Comparison of ENCODE assay signal across 20 cellular contexts in genomic region chr7:85508642-85509429, GRCh38.
DNase-seq lines count a peak whose midpoint lies in the region; ATAC-seq, FAIRE-seq and TF ChIP-seq lines count a peak whose summit lies in the region.
"Had no signal": no experiment of that assay in that cellular context is flagged by ENCODE, and none has a peak within 500 bp of the region (broad histone marks: within the 10 kb centered on the region; RNA-seq: fewer than 3 reads in every experiment).

No MANE protein-coding gene starts in this region.

- DNase-seq in AG10803 (ENCODE audit: low read depth) (peak; percentile 96), HS-5 (ENCODE audit: low read depth) (peak; percentile 53), bronchial epithelial cell (ENCODE audit: low read depth) (peak; percentile 55), iris pigment epithelial cell (ENCODE audit: low read depth) (peak; percentile 98), Karpas-422 (no peak)
- no peak for DNase-seq in activated naive CD4-positive, alpha-beta T cell treated with anti-CD3 and anti-CD28 coated beads, Interleukin-2, amount 50 U/mL, for 16 hours
- no peak for DNase-seq in activated CD8-positive, alpha-beta memory T cell treated with anti-CD3 and anti-CD28 coated beads, Interleukin-2, amount 50 U/mL, for 4 hours
- DNase-seq: activated gamma-delta T cell treated with Interleukin-2 at 50 U/mL for 16 hours; C1 segment of cervical spinal cord; effector CD8-positive, alpha-beta T cell; NCI-H1436; NCI-H2227 treated with DMSO at 0.1 percent for 48 hours; right cardiac atrium; stimulated activated CD4-positive, alpha-beta T cell treated with anti-CD3 and anti-CD28 coated beads, Interleukin-4, amount 100 ng/mL, for 1 hour; trophoblast cell had no signal

- no peaks in the 10 kb centered on the region for H3K4me1 ChIP-seq in Karpas-422 (ENCODE audit: low read length)
- H3K4me1 ChIP-seq: neural progenitor cell had no signal

- no peak for FAIRE-seq in bronchial epithelial cell (lab: Jason Lieb, UNC)
- FAIRE-seq: islet of Langerhans had no signal

- H4K20me1 ChIP-seq in Karpas-422 (ENCODE audit: insufficient read depth, low read depth, low read length): no peaks in the 10 kb centered on the region

- H3K79me2 ChIP-seq in Karpas-422 (ENCODE audit: low read length): no peaks in the 10 kb centered on the region

- H3K27me3 ChIP-seq in bronchial epithelial cell (ENCODE audit: control insufficient read depth, insufficient read depth, low read length): no peaks in the 10 kb centered on the region
- H3K27me3 ChIP-seq in Karpas-422 (ENCODE audit: low read length): no peaks in the 10 kb centered on the region
- H3K27me3 ChIP-seq: neural progenitor cell had no signal

- H3K36me3 ChIP-seq in bronchial epithelial cell (ENCODE audit: control insufficient read depth, insufficient read depth, low read length) (no peaks in the 10 kb centered on the region), Karpas-422 (ENCODE audit: insufficient read depth, low read length) (no peaks in the 10 kb centered on the region)
- H3K36me3 ChIP-seq: neural progenitor cell had no signal

- no peak overlapping the region for H3K9ac ChIP-seq in Karpas-422 (ENCODE audit: low read length)
- H3K9ac ChIP-seq: KMS-11, neural progenitor cell had no signal

- H2AFZ ChIP-seq in Karpas-422 (ENCODE audit: low read length): no peak overlapping the region
- H2AFZ ChIP-seq: neural progenitor cell had no signal

- TF ChIP-seq CTCF in AG10803 (conservative IDR thresholded peaks at IDR 0.05; ENCODE audit: low read length): no peak
- no peak for TF ChIP-seq CTCF in bronchial epithelial cell (IDR thresholded peaks at IDR 0.05; ENCODE audit: insufficient read depth, low read length, severe bottlenecking)

- no peak for ATAC-seq in HG02610 (IDR thresholded peaks at IDR 0.05; ENCODE audit: unreplicated experiment)
- ATAC-seq: right cardiac atrium had no signal

- no peak overlapping the region for H3K4me2 ChIP-seq in Karpas-422 (ENCODE audit: low read depth, low read length, poor library complexity, severe bottlenecking)
- H3K4me2 ChIP-seq: KMS-11, neural progenitor cell had no signal

- H3K4me3 ChIP-seq in AG10803 (ENCODE audit: low read length) (no peak overlapping the region), bronchial epithelial cell (ENCODE audit: low read depth, low read length) (no peak overlapping the region), Karpas-422 (ENCODE audit: low read length) (no peak overlapping the region)
- H3K4me3 ChIP-seq: neural progenitor cell, SK-N-MC had no signal

- no peak overlapping the region for H3K27ac ChIP-seq in Karpas-422 (ENCODE audit: low read length)
- H3K27ac ChIP-seq: KMS-11, neural progenitor cell, SK-N-MC had no signal

- H3K9me3 ChIP-seq in Karpas-422 (ENCODE audit: low read length): peaks cover 4% of the 10 kb centered on the region; the same call in 1 of the 2 replicates

- no peaks in the 10 kb centered on the region for H3K9me2 ChIP-seq in Karpas-422 (replicated peaks; ENCODE audit: insufficient read depth, low read length)

Comparison
In these comparisons a context has a peak if more than half of its experiments do, and no peak if none do; other contexts are left out.
1. DNase-seq: peak in AG10803 (single experiment), HS-5 (single experiment), bronchial epithelial cell (single experiment) and iris pigment epithelial cell (single experiment); none in activated naive CD4-positive, alpha-beta T cell treated with anti-CD3 and anti-CD28 coated beads, Interleukin-2, amount 50 U/mL, for 16 hours (single experiment), Karpas-422 (single experiment) and activated CD8-positive, alpha-beta memory T cell treated with anti-CD3 and anti-CD28 coated beads, Interleukin-2, amount 50 U/mL, for 4 hours (single experiment).